8 cellular contexts compared by ENCODE assay signal in genomic region chr1:184974086-184974836, GRCh38. TPM values are rescaled to one million over a fixed set of nuclear protein-coding genes. Genes with fewer than 3 reads are reported as not detected.
DNase-seq lines count a peak whose midpoint lies in the region; ATAC-seq, FAIRE-seq and TF ChIP-seq lines count a peak whose summit lies in the region.

NIBAN1 (minus strand) TSS chr1:184974508; CDS start chr1:184974356, 152 bp downstream.

- peak within 1 kb of the TSS; percentile 84 for H2AFZ ChIP-seq in endothelial cell of umbilical vein (ENCODE audit: low read depth, low read length)

- H3K4me1 ChIP-seq in A549 (no peaks in the 10 kb centered on the region; the same call in 2 of the 3 replicates), endothelial cell of umbilical vein (ENCODE audit: control insufficient read depth, extremely low read depth, insufficient read depth, low read length) (peaks cover 12% of the 10 kb centered on the region), mucosa of stomach (ENCODE audit: control insufficient read depth, insufficient read depth, low read length) (peaks cover 13% of the 10 kb centered on the region)

- H3K9ac ChIP-seq in endothelial cell of umbilical vein (replicated peaks; ENCODE audit: extremely low read depth, insufficient read depth, low read length) = peak within 1 kb of the TSS; percentile 38
- peak within 1 kb of the TSS; percentile 78 for H3K9ac ChIP-seq in mucosa of stomach (ENCODE audit: low read length)

- peak; percentile 18 to 48 for DNase-seq in A549 (ENCODE audit: low read depth in 1 of 2, low spot score in 1 of 2)
- peak; percentile 43 to 75 for DNase-seq in NCI-H446 (lab: John Stamatoyannopoulos, UW)
- peak; percentile 22 to 49 for DNase-seq in activated CD8-positive, alpha-beta memory T cell treated with anti-CD3 and anti-CD28 coated beads for 1 hour (ENCODE audit: extremely low read depth in 1 of 2, low read depth in 1 of 2)
- peak; percentile 20 for DNase-seq in endothelial cell of umbilical vein (ENCODE audit: low read depth, low spot score)
- peak; percentile 36 to 38 for DNase-seq in stimulated activated CD8-positive, alpha-beta memory T cell treated with anti-CD3 and anti-CD28 coated beads, Interleukin-7, amount 100 ng/mL, for 1 hour (ENCODE audit: low read depth in 2 of 2)

- H3K79me2 ChIP-seq in endothelial cell of umbilical vein (ENCODE audit: control insufficient read depth, insufficient read depth, low read length) = no peaks in the 10 kb centered on the region

- CTCF ChIA-PET in A549 (lab: Yijun Ruan, JAX) = interaction anchor here (0.7 to 17.1 kb wide), 3 partner anchors 49 to 164 kb away, joined by 3 to 222 read pairs (median 3); no protein-coding TSS in a partner anchor
- CTCF ChIA-PET in endothelial cell of umbilical vein (lab: Charles Lee) = interaction anchor here (0.6 to 2.3 kb wide), 7 partner anchors 9 to 196 kb away, joined by 3 to 20 read pairs (median 3); no protein-coding TSS in a partner anchor

- 11% methylated on average over 18 of the region's 66 CpGs for WGBS in A549 (ENCODE audit: missing lambda C conversion rate)

- FAIRE-seq in A549 (lab: Jason Lieb, UNC) (no peak), endothelial cell of umbilical vein (lab: Jason Lieb, UNC) (peak; percentile 21)

- TF ChIP-seq POLR2A in A549 (IDR thresholded peaks at IDR 0.05; ENCODE audit: low read length) (0 out of 2 replicates have a peak, but pooled peaks have one; percentile 20), GM18505 (IDR thresholded peaks at IDR 0.05; ENCODE audit: borderline replicate concordance, extremely low read depth, insufficient read depth, insufficient read length) (peak; percentile 77), endothelial cell of umbilical vein (IDR thresholded peaks at IDR 0.05; ENCODE audit: low read depth, low read length) (no peak)

- H3K9me3 ChIP-seq in A549 (no peaks in the 10 kb centered on the region), endothelial cell of umbilical vein (replicated peaks; ENCODE audit: control insufficient read depth, insufficient read depth, low read length) (no peaks in the 10 kb centered on the region), mucosa of stomach (ENCODE audit: control insufficient read depth, low read length) (no peaks in the 10 kb centered on the region)

- no TSS peak for BruUV-seq in endothelial cell of umbilical vein (replicated peaks; lab: Mats Ljungman, UMichigan)

- POLR2A ChIA-PET in A549 (lab: Yijun Ruan, JAX) = no interaction called here
- POLR2A ChIA-PET in endothelial cell of umbilical vein (lab: Charles Lee) = no interaction called here

- H3K4me2 ChIP-seq in A549 (peak within 1 kb of the TSS; percentile 79), endothelial cell of umbilical vein (ENCODE audit: insufficient read depth, low read length) (peak within 1 kb of the TSS; percentile 89)

- H3K9me1 ChIP-seq in endothelial cell of umbilical vein (replicated peaks; ENCODE audit: control insufficient read depth, extremely low read depth, insufficient read depth, low read length) = no peaks in the 10 kb centered on the region

- ATAC-seq in A549 (peak; percentile 68 to 81), GM18505 (IDR thresholded peaks at IDR 0.05; ENCODE audit: unreplicated experiment) (peak; percentile 61), HG02938 (IDR thresholded peaks at IDR 0.05; ENCODE audit: unreplicated experiment) (peak; percentile 63)

- intact Hi-C loops in endothelial cell of umbilical vein (cut with micrococcal nuclease) = no loop called here

- H3K4me3 ChIP-seq in A549 (peak within 1 kb of the TSS; percentile 70), endothelial cell of umbilical vein (replicated peaks in 1 of 3; ENCODE audit: insufficient read depth in 1 of 3, low read depth in 1 of 3, low read length in 3 of 3) (peak within 1 kb of the TSS; percentile 34 to 72 (median 54)), mucosa of stomach (ENCODE audit: low read length) (peak within 1 kb of the TSS; percentile 85)

- H3K27me3 ChIP-seq in endothelial cell of umbilical vein (ENCODE audit: control insufficient read depth in 2 of 2, insufficient read depth in 2 of 2, low read length in 2 of 2) (peaks cover 18 to 20% of the 10 kb centered on the region in 2 experiments), mucosa of stomach (ENCODE audit: control insufficient read depth, insufficient read depth, low read length) (peaks cover 25% of the 10 kb centered on the region)

- TF ChIP-seq RAD21 in A549 (conservative IDR thresholded peaks at IDR 0.05 in 1 of 2, IDR thresholded peaks at IDR 0.05 in 1 of 2) = no peak

- dilution Hi-C loops in endothelial cell of umbilical vein (cut with MboI; ENCODE audit: extremely low pct_ligation_motif_present, low sequenced_read_pairs) = no loop called here

- no peak for TF ChIP-seq EP300 in A549 (IDR thresholded peaks at IDR 0.05)

- H3K27ac ChIP-seq in A549 (peak within 1 kb of the TSS; percentile 73 to 88), endothelial cell of umbilical vein (ENCODE audit: insufficient read depth, low read depth, low read length) (no peak within 1 kb of the TSS)

- H3K36me3 ChIP-seq in endothelial cell of umbilical vein (ENCODE audit: control insufficient read depth in 2 of 2, extremely low read depth in 1 of 2, insufficient read depth in 2 of 2, low read length in 2 of 2) (no peaks in the 10 kb centered on the region), mucosa of stomach (ENCODE audit: control insufficient read depth, insufficient read depth, low read length) (no peaks in the 10 kb centered on the region)

- no peak for TF ChIP-seq CTCF in A549 (IDR thresholded peaks at IDR 0.05)
- TF ChIP-seq CTCF in endothelial cell of umbilical vein (IDR thresholded peaks at IDR 0.05; ENCODE audit: extremely low read depth in 1 of 2, insufficient read depth in 1 of 2, low read depth in 1 of 2, low read length in 2 of 2) = no peak

- H4K20me1 ChIP-seq in endothelial cell of umbilical vein (replicated peaks; ENCODE audit: control insufficient read depth, extremely low read depth, insufficient read depth, low read length) = no peaks in the 10 kb centered on the region

TF ChIP-seq in A549, 52 proteins besides CTCF, POLR2A, EP300 and RAD21:
- TF ChIP-seq POLR2AphosphoS2 (conservative IDR thresholded peaks at IDR 0.05; ENCODE audit: low read length) (no peak), KDM1A (IDR thresholded peaks at IDR 0.05; ENCODE audit: low read depth) (no peak), MYC (IDR thresholded peaks at IDR 0.05; ENCODE audit: borderline replicate concordance, low read length) (no peak), TFCP2L1 (CRISPR knock-in tag; IDR thresholded peaks at IDR 0.05) (no peak)
- TF ChIP-seq, protein P1, sequence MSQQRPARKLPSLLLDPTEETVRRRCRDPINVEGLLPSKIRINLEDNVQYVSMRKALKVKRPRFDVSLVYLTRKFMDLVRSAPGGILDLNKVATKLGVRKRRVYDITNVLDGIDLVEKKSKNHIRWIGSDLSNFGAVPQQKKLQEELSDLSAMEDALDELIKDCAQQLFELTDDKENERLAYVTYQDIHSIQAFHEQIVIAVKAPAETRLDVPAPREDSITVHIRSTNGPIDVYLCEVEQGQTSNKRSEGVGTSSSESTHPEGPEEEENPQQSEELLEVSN (IDR thresholded peaks at IDR 0.05; ENCODE audit: borderline replicate concordance, low read depth) = peak; percentile 55; the same call in 1 of the 2 replicates
- TF ChIP-seq, protein P2, sequence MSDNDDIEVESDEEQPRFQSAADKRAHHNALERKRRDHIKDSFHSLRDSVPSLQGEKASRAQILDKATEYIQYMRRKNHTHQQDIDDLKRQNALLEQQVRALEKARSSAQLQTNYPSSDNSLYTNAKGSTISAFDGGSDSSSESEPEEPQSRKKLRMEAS (IDR thresholded peaks at IDR 0.05) = peak; percentile 35; the same call in 1 of the 2 replicates

TF ChIP-seq in endothelial cell of umbilical vein, 7 proteins besides CTCF, POLR2A, EP300 and RAD21:
- TF ChIP-seq MYC (IDR thresholded peaks at IDR 0.05; ENCODE audit: low read depth, low read length) (no peak), POLR2AphosphoS5 (IDR thresholded peaks at IDR 0.05; ENCODE audit: insufficient read depth, low read depth, low read length) (no peak), FOS (IDR thresholded peaks at IDR 0.05; ENCODE audit: borderline replicate concordance, insufficient read depth, low read length) (no peak), EZH2 (IDR thresholded peaks at IDR 0.05; ENCODE audit: borderline replicate concordance, low read depth, low read length, severe bottlenecking) (peak; percentile 18), JUN (IDR thresholded peaks at IDR 0.05; ENCODE audit: borderline replicate concordance, insufficient read depth, insufficient read length, low read depth) (no peak), GATA2 (IDR thresholded peaks at IDR 0.05; ENCODE audit: insufficient read depth, insufficient read length, low read depth, low read length) (no peak)
- TF ChIP-seq, protein P2 (IDR thresholded peaks at IDR 0.05; ENCODE audit: insufficient read depth, insufficient read length) = no peak

RNA-seq across cellular contexts. Expression of gene NIBAN1, which starts in this region (rescaled TPM):
- polyA plus RNA-seq in A549 (2011; rRNA removed) = 12.7 and 15.4 TPM in 2 replicates
- 0.29 and 0.36 TPM in 2 replicates for polyA plus RNA-seq in A549 (2012; cell fraction: cytosol; rRNA removed)
- polyA plus RNA-seq in A549 (2012; cell fraction: nucleus; rRNA removed) = 0.40 and 0.49 TPM in 2 replicates
- polyA plus RNA-seq in A549 (2017; fragmentation: RNase III; extraction: RNeasy Plus Mini Kit Qiagen cat#74134 plus additional on column Dnase treatment) = 0.33 to 0.67 TPM (median 0.35 TPM) in 3 replicates
- 10.4 and 10.9 TPM in 2 replicates for polyA minus RNA-seq in A549 (2011; rRNA and poly(A)+ RNA removed)
- total RNA-seq in endothelial cell of umbilical vein = 1.5 and 2.8 TPM in 2 replicates
- polyA plus RNA-seq in endothelial cell of umbilical vein = 0.11 and 0.23 TPM in 2 replicates
- polyA plus RNA-seq in endothelial cell of umbilical vein (2011; cell fraction: cytosol; rRNA removed) = 0.27 and 0.30 TPM in 2 replicates
- polyA plus RNA-seq in endothelial cell of umbilical vein (2011; cell fraction: nucleus; rRNA removed) = 0.24 and 0.25 TPM in 2 replicates
- 0.04 and 0.28 TPM in 2 replicates for polyA plus RNA-seq in endothelial cell of umbilical vein (2012)
- 0.24 and 0.32 TPM in 2 replicates for polyA minus RNA-seq in endothelial cell of umbilical vein
- 2.3 TPM for polyA minus RNA-seq in endothelial cell of umbilical vein (2011; cell fraction: cytosol; rRNA and poly(A)+ RNA removed)
- 0.24 and 0.38 TPM in 2 replicates for polyA minus RNA-seq in endothelial cell of umbilical vein (2011; cell fraction: nucleus; rRNA and poly(A)+ RNA removed)
